Comparison of ENCODE assay signal across 21 cellular contexts in the genomic region with DNA sequence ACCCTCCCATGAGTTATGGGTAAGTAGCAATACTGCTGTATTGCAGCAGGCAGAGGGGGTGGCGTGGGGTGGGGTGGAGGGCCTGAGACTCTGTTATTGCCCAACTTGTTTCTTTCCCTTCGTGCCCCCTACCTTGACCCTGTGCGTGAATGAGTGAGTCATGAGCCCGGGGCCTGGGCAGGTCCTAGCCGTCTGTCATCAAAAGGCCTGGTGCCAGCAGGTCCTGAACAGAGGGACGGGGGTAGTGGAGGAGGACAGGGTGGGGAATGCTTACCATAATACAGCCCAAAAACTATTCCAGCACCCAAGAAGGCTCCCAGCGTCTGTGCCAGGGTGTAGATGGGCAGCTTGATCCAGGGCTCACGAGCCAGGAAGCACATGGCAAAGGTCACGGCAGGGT. TPM values are rescaled to one million over a fixed set of nuclear protein-coding genes. Genes with fewer than 3 reads are reported as not detected.
DNase-seq lines count a peak whose midpoint lies in the region; ATAC-seq and TF ChIP-seq lines count a peak whose summit lies in the region.
"Had no signal": no experiment of that assay in that cellular context is flagged by ENCODE, and none has a peak within 500 bp of the region (broad histone marks: within the 10 kb centered on the region; RNA-seq: fewer than 3 reads in every experiment).

No MANE protein-coding gene starts in this region.

- H3K79me1 ChIP-seq in trophoblast cell (ENCODE audit: low read length), result no peaks in the 10 kb centered on the region

- no peak overlapping the region for H4K91ac ChIP-seq in trophoblast cell (ENCODE audit: low read depth, low read length)

- H2AFZ ChIP-seq in trophoblast cell (ENCODE audit: insufficient read depth, low read length, poor library complexity), result no peak overlapping the region

- H3K18ac ChIP-seq in trophoblast cell (ENCODE audit: low read length), result no peak overlapping the region

- TF ChIP-seq POLR2A in esophagus squamous epithelium (IDR thresholded peaks at IDR 0.05), result no peak

- no peaks in the 10 kb centered on the region for H3K27me3 ChIP-seq in esophagus squamous epithelium
- H3K27me3 ChIP-seq in trophoblast cell (ENCODE audit: insufficient read depth, low read length), result peaks cover 3% of the 10 kb centered on the region
- no peaks in the 10 kb centered on the region for H3K27me3 ChIP-seq in right cardiac atrium (ENCODE audit: control insufficient read depth, insufficient read depth)
- H3K27me3 ChIP-seq: uterus had no signal

- no peak overlapping the region for H3K4me2 ChIP-seq in trophoblast cell (ENCODE audit: low read length)
- H3K4me2 ChIP-seq: KMS-11, smooth muscle cell had no signal

- peaks cover 9% of the 10 kb centered on the region for H3K36me3 Mint-ChIP-seq in T-helper 17 cell (ENCODE audit: low read depth)
- H3K36me3 Mint-ChIP-seq: mesothelial cell of epicardium; stimulated activated naive B cell treated with anti-CD40 and anti-IgM and Interleukin-4, amounts not matched to agents 10 μg/mL and 1 μg/mL and 100 μg/mL, for 72 hours had no signal

- H2BK12ac ChIP-seq in trophoblast cell (ENCODE audit: low read length), result no peak overlapping the region

- peaks cover 53% of the 10 kb centered on the region for H3K4me1 Mint-ChIP-seq in T-helper 17 cell

- peaks cover 34 to 99% (median 46%) of the 10 kb centered on the region in 3 donors for H3K4me1 ChIP-seq in esophagus squamous epithelium
- peaks cover 14 to 20% of the 10 kb centered on the region in 2 experiments for H3K4me1 ChIP-seq in trophoblast cell (ENCODE audit: control insufficient read depth in 1 of 2, insufficient read depth in 2 of 2, low read length in 2 of 2)
- peaks cover 7% of the 10 kb centered on the region for H3K4me1 ChIP-seq in right cardiac atrium (ENCODE audit: control insufficient read depth, insufficient read depth, low read length)

- peak overlapping the region; percentile 75 to 92 (median 92) for H3K27ac ChIP-seq in esophagus squamous epithelium
- no peak overlapping the region for H3K27ac ChIP-seq in trophoblast cell (ENCODE audit: low read depth, low read length)
- H3K27ac ChIP-seq in right cardiac atrium (ENCODE audit: low read length), result no peak overlapping the region
- H3K27ac ChIP-seq: heart right ventricle, KMS-11, SK-N-MC, uterus had no signal

- H3K4me3 ChIP-seq in esophagus squamous epithelium (peak overlapping the region in 3 of 4 donors; percentile 70 to 78 (median 72)), trophoblast cell (ENCODE audit: low read depth, low read length) (no peak overlapping the region), right cardiac atrium (ENCODE audit: low read length) (no peak overlapping the region)
- H3K4me3 ChIP-seq: heart right ventricle, SK-N-MC, smooth muscle cell, uterus had no signal

- intact Hi-C loops in esophagus squamous epithelium (cut with DNase I) (no loop called here), right cardiac atrium (cut with DNase I) (no loop called here)

- ATAC-seq in T-helper 17 cell, result no peak
- ATAC-seq in right cardiac atrium, result no peak
- no peak for ATAC-seq in HG02571 (IDR thresholded peaks at IDR 0.05; ENCODE audit: unreplicated experiment)
- ATAC-seq: heart right ventricle; stimulated activated naive B cell treated with anti-CD40 and anti-IgM and Interleukin-4, amounts not matched to agents 10 μg/mL and 1 μg/mL and 100 μg/mL, for 72 hours had no signal

- H3K36me3 ChIP-seq in esophagus squamous epithelium (peaks cover 16 to 40% (median 24%) of the 10 kb centered on the region in 3 donors), trophoblast cell (ENCODE audit: control insufficient read depth in 1 of 2, insufficient read depth in 2 of 2, low read length in 2 of 2) (no peaks in the 10 kb centered on the region)
- H3K36me3 ChIP-seq: uterus had no signal

- H3K9ac ChIP-seq in trophoblast cell (ENCODE audit: low read length), result no peak overlapping the region
- H3K9ac ChIP-seq: KMS-11 had no signal

- H3K23ac ChIP-seq in trophoblast cell (ENCODE audit: low read length), result no peak overlapping the region

- DNase-seq in EH (ENCODE audit: low read depth), result peak; percentile 22
- no peak for DNase-seq in T-helper 17 cell
- no peak for DNase-seq in esophagus squamous epithelium (lab: John Stamatoyannopoulos, UW)
- DNase-seq in trophoblast cell, result peak; percentile 55 to 66
- DNase-seq in right cardiac atrium, result no peak
- no peak for DNase-seq in GOT3 (lab: John Stamatoyannopoulos, UW)
- DNase-seq in stimulated activated CD4-positive, alpha-beta T cell treated with anti-CD3 and anti-CD28 coated beads, Interleukin-1b, Interleukin-23, amount 100 ng/mL, for 48 hours, result no peak
- DNase-seq: activated CD4-positive, alpha-beta T cell treated with anti-CD3 and anti-CD28 coated beads, Interleukin-2, amount 50 U/mL, for 1 hour; cerebellar nuclear complex; heart right ventricle; islet precursor cell; NCI-H2227 treated with DMSO at 0.1 percent for 48 hours; nucleus accumbens; stimulated activated naive B cell treated with anti-CD40 and anti-IgM and Interleukin-4, amounts not matched to agents 10 μg/mL and 1 μg/mL and 100 μg/mL, for 72 hours; uterus had no signal

- no peaks in the 10 kb centered on the region for H3K79me2 ChIP-seq in trophoblast cell (ENCODE audit: control insufficient read depth, insufficient read depth, low read length, poor library complexity)

- no peak overlapping the region for H4K8ac ChIP-seq in trophoblast cell (ENCODE audit: low read depth, low read length)

- no peak overlapping the region for H3K14ac ChIP-seq in trophoblast cell (ENCODE audit: low read length)

- H3K27ac Mint-ChIP-seq in T-helper 17 cell, result peak overlapping the region; percentile 99
- H3K27ac Mint-ChIP-seq: activated T-helper 1 cell treated with anti-CD3 and anti-CD28 coated beads, Interleukin-12 subunit alpha, Interleukin-12 subunit beta, Interleukin-2, Interleukin-4 antibody, amounts not matched to agents 30 ng/mL and 10 ng/mL and 1 ng/mL, durations not matched to agents 14 hours and 24 hours and 36 hours; mesothelial cell of epicardium; stimulated activated naive B cell treated with anti-CD40 and anti-IgM and Interleukin-4, amounts not matched to agents 10 μg/mL and 1 μg/mL and 100 μg/mL, for 72 hours had no signal

- peak overlapping the region; percentile 7 for H3K4me3 Mint-ChIP-seq in T-helper 17 cell
- H3K4me3 Mint-ChIP-seq: activated T-helper 1 cell treated with anti-CD3 and anti-CD28 coated beads, Interleukin-12 subunit alpha, Interleukin-12 subunit beta, Interleukin-2, Interleukin-4 antibody, amounts not matched to agents 30 ng/mL and 10 ng/mL and 1 ng/mL, durations not matched to agents 14 hours and 24 hours and 36 hours; mesothelial cell of epicardium; stimulated activated naive B cell treated with anti-CD40 and anti-IgM and Interleukin-4, amounts not matched to agents 10 μg/mL and 1 μg/mL and 100 μg/mL, for 72 hours had no signal

- no peak overlapping the region for H2BK120ac ChIP-seq in trophoblast cell (ENCODE audit: insufficient read depth, low read length, poor library complexity)

- no peak overlapping the region for H2BK5ac ChIP-seq in trophoblast cell (ENCODE audit: low read depth, low read length, poor library complexity)

- H2AK5ac ChIP-seq in trophoblast cell (ENCODE audit: low read length), result no peak overlapping the region

- no peak overlapping the region for H3K4ac ChIP-seq in trophoblast cell (ENCODE audit: low read depth, low read length)

- H3K27me3 Mint-ChIP-seq in T-helper 17 cell, result no peaks in the 10 kb centered on the region

- 51 to 52% methylated on average over 5 of the region's 9 CpGs for WGBS in esophagus squamous epithelium, 2 donors
- WGBS in trophoblast cell (ENCODE audit: extremely low coverage, insufficient coverage, insufficient read length), result no CpG with 5 or more reads among the region's 9 CpGs
- WGBS in right cardiac atrium, result 88% methylated on average over 9 of the region's 9 CpGs

- no peak for TF ChIP-seq CTCF in esophagus squamous epithelium (IDR thresholded peaks at IDR 0.05)

- no peak overlapping the region for H4K12ac ChIP-seq in trophoblast cell (ENCODE audit: low read depth, low read length)

- H3K9me3 ChIP-seq in T-helper 17 cell (ENCODE audit: control insufficient read depth, low read length, poor library complexity, severe bottlenecking) (no peaks in the 10 kb centered on the region), esophagus squamous epithelium (no peaks in the 10 kb centered on the region), trophoblast cell (ENCODE audit: insufficient read depth, low read depth, low read length) (no peaks in the 10 kb centered on the region), right cardiac atrium (ENCODE audit: control insufficient read depth, low read length) (no peaks in the 10 kb centered on the region)
- H3K9me3 ChIP-seq: heart right ventricle, uterus had no signal

RNA-seq across cellular contexts. Expression of a gene that starts 4.3 kb away (rescaled TPM):
- total RNA-seq in T-helper 17 cell, result 100 to 1,000 TPM; 206 to 225 TPM
- 1,000 to 10,000 TPM; 1,484 to 2,988 (median 2,291) TPM for total RNA-seq in esophagus squamous epithelium
- 10.4 and 11.8 TPM in 2 replicates for polyA plus RNA-seq in trophoblast cell (2013)
- 10 to 100 TPM; 15.9 to 77.5 (median 20.2) TPM for total RNA-seq in right cardiac atrium
- polyA plus RNA-seq in right cardiac atrium, result 18.7 TPM

RNA-seq across cellular contexts. Expression of a gene that starts 30.7 kb away (rescaled TPM):
- total RNA-seq in T-helper 17 cell (10 to 100 TPM; 32.4 to 34.6 TPM), esophagus squamous epithelium (10 to 100 TPM; 23.6 to 43.7 (median 38.3) TPM), right cardiac atrium (10 to 100 TPM; 13.7 to 24.6 (median 15.4) TPM)
- 14.9 and 16.3 TPM in 2 replicates for polyA plus RNA-seq in trophoblast cell (2013)
- 13.5 TPM for polyA plus RNA-seq in right cardiac atrium

RNA-seq across cellular contexts. Expression of a gene that starts 40.7 kb away (rescaled TPM):
- total RNA-seq in T-helper 17 cell, result 1 to 10 TPM in 1 of 2 donors, under 1 TPM in 1; 0.31 to 1.2 TPM
- total RNA-seq in esophagus squamous epithelium, result under 1 TPM in 2 of 4 donors, not detected in 2; 0.15 to 0.57 TPM
- 0.03 and 0.07 TPM in 2 replicates for polyA plus RNA-seq in trophoblast cell (2013)
- 100 to 1,000 TPM in 3 of 4 donors, 10 to 100 TPM in 1; 68.6 to 180 (median 126) TPM for total RNA-seq in right cardiac atrium
- 161 TPM for polyA plus RNA-seq in right cardiac atrium
- total RNA-seq: activated T-helper 1 cell treated with anti-CD3 and anti-CD28 coated beads, Interleukin-12 subunit alpha, Interleukin-12 subunit beta, Interleukin-2, Interleukin-4 antibody, amounts not matched to agents 30 ng/mL and 10 ng/mL and 1 ng/mL, durations not matched to agents 14 hours and 24 hours and 36 hours had no signal

Comparison
In these comparisons a context has a peak if more than half of its experiments do, and no peak if none do; other contexts are left out.
1. DNase-seq: peak in EH (single experiment) and trophoblast cell (2 of 2); none in T-helper 17 cell (0 of 3), esophagus squamous epithelium (single experiment), right cardiac atrium (0 of 3), GOT3 (single experiment) and stimulated activated CD4-positive, alpha-beta T cell treated with anti-CD3 and anti-CD28 coated beads, Interleukin-1b, Interleukin-23, amount 100 ng/mL, for 48 hours (single experiment).
2. H3K27ac ChIP-seq: peak in esophagus squamous epithelium (4 of 4); none in trophoblast cell (single experiment) and right cardiac atrium (single experiment).
3. H3K4me3 ChIP-seq: peak in esophagus squamous epithelium (3 of 4); none in trophoblast cell (single experiment) and right cardiac atrium (single experiment).
4. RNA of a gene that starts 4.3 kb away (total RNA-seq): 1,484 to 2,988 TPM in esophagus squamous epithelium; 206 to 225 TPM in T-helper 17 cell and 15.9 to 77.5 TPM in right cardiac atrium; every median in the first group is over 4 times any median in the second.
5. RNA of a gene that starts 40.7 kb away (total RNA-seq): 68.6 to 180 TPM in right cardiac atrium; 0.31 to 1.2 TPM in T-helper 17 cell and 0.15 to 0.57 TPM in esophagus squamous epithelium; every median in the first group is over 10 times any median in the second.